ENCODE assay signal across 10 cellular contexts in the genomic region with DNA sequence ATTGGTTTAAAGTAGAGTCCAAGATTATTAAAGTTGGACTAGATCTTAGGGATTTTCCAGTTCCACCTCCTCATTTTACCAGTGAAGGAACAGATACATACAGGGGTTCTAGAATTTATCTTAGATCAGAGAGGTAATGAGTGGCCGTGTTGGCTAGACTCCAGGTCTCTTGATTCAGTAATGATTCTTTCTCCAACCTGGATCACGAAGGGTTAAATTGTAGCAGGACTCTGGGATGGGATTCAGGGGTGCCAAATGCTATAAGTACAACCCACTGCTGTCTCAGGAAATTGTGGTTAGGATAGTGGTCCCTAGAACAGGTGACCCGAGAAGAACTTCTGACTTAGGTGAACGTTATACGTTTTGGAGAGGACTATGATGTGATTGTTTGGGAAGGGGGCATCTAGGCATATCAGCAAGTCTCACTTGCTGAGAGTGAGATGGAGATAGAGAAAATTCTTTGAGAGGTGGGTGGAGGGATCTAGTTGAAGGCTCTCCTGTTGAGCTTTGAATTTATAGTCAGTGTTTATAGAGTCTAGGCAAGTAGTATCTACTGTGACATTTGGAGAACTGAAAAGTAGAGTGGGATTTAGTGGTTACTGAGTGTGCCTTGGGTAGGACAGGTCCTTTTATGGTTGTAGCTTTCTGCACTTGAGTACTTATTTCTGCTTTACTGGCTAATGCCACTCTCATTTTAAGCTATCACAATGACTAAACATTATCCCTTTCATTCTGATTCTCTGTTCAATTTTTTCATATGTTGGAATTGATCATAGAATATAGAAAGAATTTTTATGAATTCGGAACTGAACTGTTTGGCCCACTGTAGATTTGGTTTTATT. TPM values are rescaled to one million over a fixed set of nuclear protein-coding genes. Genes with fewer than 3 reads are reported as not detected.
A peak's percentile ranks its signal among the peaks of the same experiment; 100 is the strongest.
DNase-seq lines count a peak whose midpoint lies in the region; ATAC-seq lines count a peak whose summit lies in the region.
"Had no signal": no experiment of that assay in that cellular context is flagged by ENCODE, and none has a peak within 500 bp of the region (broad histone marks: within the 10 kb centered on the region; RNA-seq: fewer than 3 reads in every experiment).

No MANE protein-coding gene starts in this region.

- peaks cover 65% of the 10 kb centered on the region for H3K4me1 Mint-ChIP-seq in activated CD4-positive, alpha-beta T cell treated with anti-CD3 and anti-CD28 coated beads, Interleukin-2, amount 10 ng/mL, durations not matched to agents 7 days and 5 days
- H3K4me1 Mint-ChIP-seq in stimulated activated effector memory CD8-positive, alpha-beta T cell treated with anti-CD3 and anti-CD28 coated beads, Interleukin-12 subunit alpha, Interleukin-12 subunit beta, amount 100 ng/mL, for 72 hours, result peaks cover 47% of the 10 kb centered on the region

- POLR2A ChIA-PET in activated CD4-positive, alpha-beta T cell treated with anti-CD3 and anti-CD28 coated beads, Interleukin-2, amount 10 ng/mL, durations not matched to agents 7 days and 5 days (lab: Charles Lee), result interaction anchor here (0.6 kb wide), 1 partner anchor 14 kb away, joined by 9 read pairs; no protein-coding TSS in a partner anchor

- H3K27me3 Mint-ChIP-seq in activated CD4-positive, alpha-beta T cell treated with anti-CD3 and anti-CD28 coated beads, Interleukin-2, amount 10 ng/mL, durations not matched to agents 7 days and 5 days, result peaks cover 34% of the 10 kb centered on the region

- no peak for DNase-seq in activated CD4-positive, alpha-beta T cell treated with anti-CD3 and anti-CD28 coated beads, Interleukin-2, amount 10 ng/mL, durations not matched to agents 7 days and 5 days
- DNase-seq in activated CD4-positive, alpha-beta T cell treated with anti-CD3 and anti-CD28 coated beads for 48 hours, result no peak
- no peak for DNase-seq in stimulated activated effector memory CD8-positive, alpha-beta T cell treated with anti-CD3 and anti-CD28 coated beads, Interleukin-12 subunit alpha, Interleukin-12 subunit beta, amount 100 ng/mL, for 72 hours (ENCODE audit: low spot score in 2 of 2)
- no peak for DNase-seq in GDM1 (lab: John Stamatoyannopoulos, UW)
- DNase-seq in AG08396 (ENCODE audit: low spot score), result no peak
- DNase-seq in globus pallidus (ENCODE audit: low spot score), result no peak
- DNase-seq: transverse colon had no signal

- ATAC-seq in GM21786 (IDR thresholded peaks at IDR 0.05; ENCODE audit: unreplicated experiment), result peak; percentile 73
- peak; percentile 85 for ATAC-seq in HG03521 (IDR thresholded peaks at IDR 0.05; ENCODE audit: unreplicated experiment)
- peak; percentile 85 for ATAC-seq in stimulated activated effector memory CD8-positive, alpha-beta T cell treated with anti-CD3 and anti-CD28 coated beads, Interleukin-12 subunit alpha, Interleukin-12 subunit beta, amount 100 ng/mL, for 72 hours
- ATAC-seq: sciatic nerve had no signal

- CTCF ChIA-PET in activated CD4-positive, alpha-beta T cell treated with anti-CD3 and anti-CD28 coated beads, Interleukin-2, amount 10 ng/mL, durations not matched to agents 7 days and 5 days (lab: Charles Lee), result interaction anchor here (0.9 kb wide), 1 partner anchor 21 kb away, joined by 3 read pairs; no protein-coding TSS in a partner anchor

- H3K27ac Mint-ChIP-seq in activated CD4-positive, alpha-beta T cell treated with anti-CD3 and anti-CD28 coated beads, Interleukin-2, amount 10 ng/mL, durations not matched to agents 7 days and 5 days, result peak overlapping the region; percentile 0
- peak overlapping the region; percentile 80 for H3K27ac Mint-ChIP-seq in stimulated activated effector memory CD8-positive, alpha-beta T cell treated with anti-CD3 and anti-CD28 coated beads, Interleukin-12 subunit alpha, Interleukin-12 subunit beta, amount 100 ng/mL, for 72 hours

- H3K36me3 Mint-ChIP-seq in activated CD4-positive, alpha-beta T cell treated with anti-CD3 and anti-CD28 coated beads, Interleukin-2, amount 10 ng/mL, durations not matched to agents 7 days and 5 days (ENCODE audit: low read depth), result peaks cover 6% of the 10 kb centered on the region
- peaks cover 7% of the 10 kb centered on the region for H3K36me3 Mint-ChIP-seq in stimulated activated effector memory CD8-positive, alpha-beta T cell treated with anti-CD3 and anti-CD28 coated beads, Interleukin-12 subunit alpha, Interleukin-12 subunit beta, amount 100 ng/mL, for 72 hours

- no peaks in the 10 kb centered on the region for H3K9me3 Mint-ChIP-seq in activated CD4-positive, alpha-beta T cell treated with anti-CD3 and anti-CD28 coated beads, Interleukin-2, amount 10 ng/mL, durations not matched to agents 7 days and 5 days
- H3K9me3 Mint-ChIP-seq in stimulated activated effector memory CD8-positive, alpha-beta T cell treated with anti-CD3 and anti-CD28 coated beads, Interleukin-12 subunit alpha, Interleukin-12 subunit beta, amount 100 ng/mL, for 72 hours, result no peaks in the 10 kb centered on the region

- H3K4me3 Mint-ChIP-seq in activated CD4-positive, alpha-beta T cell treated with anti-CD3 and anti-CD28 coated beads, Interleukin-2, amount 10 ng/mL, durations not matched to agents 7 days and 5 days, result no peak overlapping the region
- peak overlapping the region; percentile 45 for H3K4me3 Mint-ChIP-seq in stimulated activated effector memory CD8-positive, alpha-beta T cell treated with anti-CD3 and anti-CD28 coated beads, Interleukin-12 subunit alpha, Interleukin-12 subunit beta, amount 100 ng/mL, for 72 hours

RNA-seq across cellular contexts. Expression of gene ST7, which starts 58.3 kb away (rescaled TPM):
- 1 to 10 TPM; 5.2 to 7.0 TPM for total RNA-seq in activated CD4-positive, alpha-beta T cell treated with anti-CD3 and anti-CD28 coated beads, Interleukin-2, amount 10 ng/mL, durations not matched to agents 7 days and 5 days
